ENCODE assay signal across 1 cellular context in the genomic region with DNA sequence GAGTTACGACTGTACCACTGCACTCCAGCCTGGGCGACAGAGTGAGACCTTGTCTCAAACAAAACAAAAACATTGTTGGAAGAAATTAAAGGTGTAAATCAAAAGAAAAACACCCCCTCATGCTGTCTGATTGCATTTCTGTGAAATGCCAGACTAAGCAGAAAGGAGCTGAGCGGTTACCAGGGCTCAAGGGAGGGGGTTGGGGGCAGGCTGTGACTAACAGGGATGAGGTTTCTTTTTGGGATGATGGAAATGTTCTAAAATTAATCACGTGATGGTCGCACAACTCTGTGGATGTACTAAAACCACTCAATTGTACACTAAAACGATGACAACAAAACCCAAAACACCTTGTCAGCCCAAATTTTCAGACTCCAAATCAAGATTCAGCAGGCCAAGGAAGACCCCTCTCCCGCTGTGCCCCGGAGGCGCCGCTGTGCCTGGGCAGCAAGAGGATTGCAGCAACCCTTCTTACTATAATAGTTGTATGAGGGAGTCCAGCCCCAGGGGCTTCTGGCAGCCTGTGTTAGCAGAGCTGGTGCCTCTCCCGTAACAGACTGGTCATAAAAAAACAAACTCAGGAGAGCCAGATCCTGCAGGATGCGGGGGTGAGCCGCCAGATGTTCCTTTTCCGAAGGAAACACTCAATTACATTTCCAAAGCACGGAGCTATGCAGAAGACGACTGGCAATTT.
TF ChIP-seq lines count a peak whose summit lies in the region.

No MANE protein-coding gene starts in this region.

TF ChIP-seq in IMR-90, 13 proteins besides CTCF, POLR2A, EP300 and RAD21 (continued from another document):
- TF ChIP-seq BHLHE40 (IDR thresholded peaks at IDR 0.05; ENCODE audit: low read depth, low read length): peak; percentile 81
- no peak for TF ChIP-seq NFE2L2 (IDR thresholded peaks at IDR 0.05; ENCODE audit: low read depth, low read length)
- TF ChIP-seq RFX5 (IDR thresholded peaks at IDR 0.05; ENCODE audit: low read depth, low read length): no peak
- 0 out of 2 replicates have a peak, but pooled peaks have one; percentile 22 for TF ChIP-seq MAZ (IDR thresholded peaks at IDR 0.05; ENCODE audit: borderline replicate concordance, low read depth, low read length)
- TF ChIP-seq CHD1 (IDR thresholded peaks at IDR 0.05; ENCODE audit: low read depth, low read length): no peak
- TF ChIP-seq, protein P1, sequence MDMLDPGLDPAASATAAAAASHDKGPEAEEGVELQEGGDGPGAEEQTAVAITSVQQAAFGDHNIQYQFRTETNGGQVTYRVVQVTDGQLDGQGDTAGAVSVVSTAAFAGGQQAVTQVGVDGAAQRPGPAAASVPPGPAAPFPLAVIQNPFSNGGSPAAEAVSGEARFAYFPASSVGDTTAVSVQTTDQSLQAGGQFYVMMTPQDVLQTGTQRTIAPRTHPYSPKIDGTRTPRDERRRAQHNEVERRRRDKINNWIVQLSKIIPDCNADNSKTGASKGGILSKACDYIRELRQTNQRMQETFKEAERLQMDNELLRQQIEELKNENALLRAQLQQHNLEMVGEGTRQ (IDR thresholded peaks at IDR 0.05; ENCODE audit: low read depth, low read length): peak; percentile 90
- no peak for TF ChIP-seq MXI1 (IDR thresholded peaks at IDR 0.05; ENCODE audit: borderline replicate concordance, low read depth, low read length)
- TF ChIP-seq, protein P2, sequence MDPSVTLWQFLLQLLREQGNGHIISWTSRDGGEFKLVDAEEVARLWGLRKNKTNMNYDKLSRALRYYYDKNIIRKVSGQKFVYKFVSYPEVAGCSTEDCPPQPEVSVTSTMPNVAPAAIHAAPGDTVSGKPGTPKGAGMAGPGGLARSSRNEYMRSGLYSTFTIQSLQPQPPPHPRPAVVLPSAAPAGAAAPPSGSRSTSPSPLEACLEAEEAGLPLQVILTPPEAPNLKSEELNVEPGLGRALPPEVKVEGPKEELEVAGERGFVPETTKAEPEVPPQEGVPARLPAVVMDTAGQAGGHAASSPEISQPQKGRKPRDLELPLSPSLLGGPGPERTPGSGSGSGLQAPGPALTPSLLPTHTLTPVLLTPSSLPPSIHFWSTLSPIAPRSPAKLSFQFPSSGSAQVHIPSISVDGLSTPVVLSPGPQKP (IDR thresholded peaks at IDR 0.05; ENCODE audit: borderline replicate concordance, low read depth, low read length): no peak
- TF ChIP-seq RCOR1 (IDR thresholded peaks at IDR 0.05; ENCODE audit: insufficient replicate concordance, low read length): peak; percentile 19
- no peak for TF ChIP-seq SMC3 (IDR thresholded peaks at IDR 0.05; ENCODE audit: low read depth, low read length)
